ENCODE assay signal across 1 cellular context in the genomic region with DNA sequence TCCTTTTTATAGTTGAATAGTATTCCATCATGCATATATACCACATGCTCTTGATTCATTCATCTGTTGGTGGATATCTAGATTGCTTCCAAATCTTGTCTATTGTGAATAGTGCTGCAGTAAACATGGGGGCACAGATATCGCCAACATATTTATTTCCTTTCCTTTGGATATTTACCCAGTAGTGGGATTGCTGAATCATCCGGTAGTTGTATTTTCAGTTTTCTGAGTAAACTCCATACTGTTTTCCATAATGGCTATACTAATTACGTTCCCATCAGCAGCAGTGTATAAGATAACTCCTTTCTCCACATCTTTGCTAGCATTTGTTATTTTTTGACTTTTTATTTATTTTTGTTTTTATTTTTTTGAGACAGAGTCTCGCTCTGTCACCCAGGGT.
TF ChIP-seq lines count a peak whose summit lies in the region.

No MANE protein-coding gene starts in this region.

TF ChIP-seq in GM23338, 12 proteins besides CTCF, POLR2A, EP300 and RAD21 (continued from another document):
- TF ChIP-seq, protein P1, sequence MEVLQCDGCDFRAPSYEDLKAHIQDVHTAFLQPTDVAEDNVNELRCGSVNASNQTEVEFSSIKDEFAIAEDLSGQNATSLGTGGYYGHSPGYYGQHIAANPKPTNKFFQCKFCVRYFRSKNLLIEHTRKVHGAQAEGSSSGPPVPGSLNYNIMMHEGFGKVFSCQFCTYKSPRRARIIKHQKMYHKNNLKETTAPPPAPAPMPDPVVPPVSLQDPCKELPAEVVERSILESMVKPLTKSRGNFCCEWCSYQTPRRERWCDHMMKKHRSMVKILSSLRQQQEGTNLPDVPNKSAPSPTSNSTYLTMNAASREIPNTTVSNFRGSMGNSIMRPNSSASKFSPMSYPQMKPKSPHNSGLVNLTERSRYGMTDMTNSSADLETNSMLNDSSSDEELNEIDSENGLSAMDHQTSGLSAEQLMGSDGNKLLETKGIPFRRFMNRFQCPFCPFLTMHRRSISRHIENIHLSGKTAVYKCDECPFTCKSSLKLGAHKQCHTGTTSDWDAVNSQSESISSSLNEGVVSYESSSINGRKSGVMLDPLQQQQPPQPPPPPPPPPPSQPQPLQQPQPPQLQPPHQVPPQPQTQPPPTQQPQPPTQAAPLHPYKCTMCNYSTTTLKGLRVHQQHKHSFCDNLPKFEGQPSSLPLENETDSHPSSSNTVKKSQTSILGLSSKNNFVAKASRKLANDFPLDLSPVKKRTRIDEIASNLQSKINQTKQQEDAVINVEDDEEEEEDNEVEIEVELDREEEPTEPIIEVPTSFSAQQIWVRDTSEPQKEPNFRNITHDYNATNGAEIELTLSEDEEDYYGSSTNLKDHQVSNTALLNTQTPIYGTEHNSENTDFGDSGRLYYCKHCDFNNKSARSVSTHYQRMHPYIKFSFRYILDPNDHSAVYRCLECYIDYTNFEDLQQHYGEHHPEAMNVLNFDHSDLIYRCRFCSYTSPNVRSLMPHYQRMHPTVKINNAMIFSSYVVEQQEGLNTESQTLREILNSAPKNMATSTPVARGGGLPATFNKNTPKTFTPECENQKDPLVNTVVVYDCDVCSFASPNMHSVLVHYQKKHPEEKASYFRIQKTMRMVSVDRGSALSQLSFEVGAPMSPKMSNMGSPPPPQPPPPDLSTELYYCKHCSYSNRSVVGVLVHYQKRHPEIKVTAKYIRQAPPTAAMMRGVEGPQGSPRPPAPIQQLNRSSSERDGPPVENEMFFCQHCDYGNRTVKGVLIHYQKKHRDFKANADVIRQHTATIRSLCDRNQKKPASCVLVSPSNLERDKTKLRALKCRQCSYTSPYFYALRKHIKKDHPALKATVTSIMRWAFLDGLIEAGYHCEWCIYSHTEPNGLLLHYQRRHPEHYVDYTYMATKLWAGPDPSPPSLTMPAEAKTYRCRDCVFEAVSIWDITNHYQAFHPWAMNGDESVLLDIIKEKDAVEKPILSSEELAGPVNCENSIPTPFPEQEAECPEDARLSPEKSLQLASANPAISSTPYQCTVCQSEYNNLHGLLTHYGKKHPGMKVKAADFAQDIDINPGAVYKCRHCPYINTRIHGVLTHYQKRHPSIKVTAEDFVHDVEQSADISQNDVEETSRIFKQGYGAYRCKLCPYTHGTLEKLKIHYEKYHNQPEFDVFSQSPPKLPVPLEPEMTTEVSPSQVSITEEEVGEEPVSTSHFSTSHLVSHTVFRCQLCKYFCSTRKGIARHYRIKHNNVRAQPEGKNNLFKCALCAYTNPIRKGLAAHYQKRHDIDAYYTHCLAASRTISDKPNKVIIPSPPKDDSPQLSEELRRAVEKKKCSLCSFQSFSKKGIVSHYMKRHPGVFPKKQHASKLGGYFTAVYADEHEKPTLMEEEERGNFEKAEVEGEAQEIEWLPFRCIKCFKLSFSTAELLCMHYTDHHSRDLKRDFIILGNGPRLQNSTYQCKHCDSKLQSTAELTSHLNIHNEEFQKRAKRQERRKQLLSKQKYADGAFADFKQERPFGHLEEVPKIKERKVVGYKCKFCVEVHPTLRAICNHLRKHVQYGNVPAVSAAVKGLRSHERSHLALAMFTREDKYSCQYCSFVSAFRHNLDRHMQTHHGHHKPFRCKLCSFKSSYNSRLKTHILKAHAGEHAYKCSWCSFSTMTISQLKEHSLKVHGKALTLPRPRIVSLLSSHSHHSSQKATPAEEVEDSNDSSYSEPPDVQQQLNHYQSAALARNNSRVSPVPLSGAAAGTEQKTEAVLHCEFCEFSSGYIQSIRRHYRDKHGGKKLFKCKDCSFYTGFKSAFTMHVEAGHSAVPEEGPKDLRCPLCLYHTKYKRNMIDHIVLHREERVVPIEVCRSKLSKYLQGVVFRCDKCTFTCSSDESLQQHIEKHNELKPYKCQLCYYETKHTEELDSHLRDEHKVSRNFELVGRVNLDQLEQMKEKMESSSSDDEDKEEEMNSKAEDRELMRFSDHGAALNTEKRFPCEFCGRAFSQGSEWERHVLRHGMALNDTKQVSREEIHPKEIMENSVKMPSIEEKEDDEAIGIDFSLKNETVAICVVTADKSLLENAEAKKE (CRISPR knock-in tag; IDR thresholded peaks at IDR 0.05) = no peak
- no peak for TF ChIP-seq POLR2AphosphoS5 (IDR thresholded peaks at IDR 0.05; ENCODE audit: low read depth)
